ENCODE assay signal across 1 cellular context in genomic region chr1:22287946-22288520, GRCh38.
TF ChIP-seq lines count a peak whose summit lies in the region.

No MANE protein-coding gene starts in this region.

TF ChIP-seq in SK-N-SH treated with all-trans-retinoic acid at 6 μM for 48 hours, 23 proteins besides CTCF, POLR2A, EP300 and RAD21 (continued from another document):
- TF ChIP-seq TCF4 (CRISPR knock-in tag; IDR thresholded peaks at IDR 0.05; ENCODE audit: borderline replicate concordance) (no peak), BACH2 (CRISPR knock-in tag; IDR thresholded peaks at IDR 0.05; ENCODE audit: borderline replicate concordance) (no peak), TSHZ2 (CRISPR knock-in tag; IDR thresholded peaks at IDR 0.05) (no peak), TOX (CRISPR knock-in tag; IDR thresholded peaks at IDR 0.05; ENCODE audit: borderline replicate concordance) (no peak), PPARA (CRISPR knock-in tag; IDR thresholded peaks at IDR 0.05; ENCODE audit: borderline replicate concordance) (no peak), ZNF8 (CRISPR knock-in tag; IDR thresholded peaks at IDR 0.05) (no peak), ZFP3 (CRISPR knock-in tag; IDR thresholded peaks at IDR 0.05) (no peak), ZNF565 (CRISPR knock-in tag; conservative IDR thresholded peaks at IDR 0.05; ENCODE audit: low read depth) (no peak), ESRRG (CRISPR knock-in tag; IDR thresholded peaks at IDR 0.05) (no peak), GLIS3 (CRISPR knock-in tag; IDR thresholded peaks at IDR 0.05) (no peak)
TF ChIP-seq in SK-N-SH treated with all-trans-retinoic acid at 6 μM for 48 hours: peak in this region for 0.
